In the genomic region with DNA sequence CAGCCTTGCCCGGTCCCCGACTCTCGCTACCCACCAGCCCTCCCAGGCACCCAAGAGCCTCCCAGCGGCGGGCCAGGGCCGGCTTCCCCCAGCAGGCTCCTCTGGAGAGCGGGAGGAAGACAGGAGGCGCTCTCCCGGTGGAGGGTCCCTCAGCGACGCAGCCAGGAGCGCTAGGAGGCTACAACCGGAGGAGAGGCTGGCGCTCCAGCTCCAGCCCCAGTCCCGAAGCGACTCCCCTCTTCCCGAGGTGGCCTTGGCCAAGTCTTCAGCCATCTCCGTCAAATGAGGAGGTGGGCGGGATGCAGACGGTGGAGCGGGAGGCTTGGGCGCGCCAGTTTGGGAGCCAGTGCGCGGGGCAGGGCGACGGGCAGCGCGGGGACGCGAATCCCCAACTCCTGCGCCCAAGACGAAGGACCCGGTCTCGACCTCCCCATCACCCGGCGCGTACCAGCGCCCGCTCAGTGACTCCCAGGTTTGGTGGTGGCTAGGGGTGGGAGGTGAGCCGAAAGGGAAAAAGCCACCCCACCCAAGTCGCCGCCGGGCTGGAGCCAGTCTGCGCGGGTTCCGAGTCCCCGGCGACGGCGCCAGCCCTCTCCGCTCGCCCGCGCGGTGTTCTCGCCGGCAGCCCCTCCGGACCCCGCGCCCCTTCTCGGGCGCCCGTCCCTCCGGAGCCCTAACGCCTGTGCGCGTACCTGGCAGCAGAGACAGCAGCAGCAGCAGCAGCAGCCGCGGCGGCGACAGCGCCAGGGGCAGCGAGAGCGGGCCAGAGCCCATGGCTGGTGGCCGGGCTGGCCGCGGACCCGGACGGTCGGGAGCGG, we compare ENCODE assay signal across 9 cellular contexts. TPM values are rescaled to one million over a fixed set of nuclear protein-coding genes. Genes with fewer than 3 reads are reported as not detected.
DNase-seq lines count a peak whose midpoint lies in the region; ATAC-seq and FAIRE-seq lines count a peak whose summit lies in the region.
"Had no signal": no experiment of that assay in that cellular context is flagged by ENCODE, and none has a peak within 500 bp of the region (broad histone marks: within the 10 kb centered on the region; RNA-seq: fewer than 3 reads in every experiment).

No MANE protein-coding gene starts in this region.

- H3K27me3 Mint-ChIP-seq in activated CD8-positive, alpha-beta T cell treated with anti-CD3 and anti-CD28 coated beads, Interleukin-2, amount 10 ng/mL, durations not matched to agents 7 days and 5 days (ENCODE audit: low read depth) = peaks cover 43% of the 10 kb centered on the region

- no peaks in the 10 kb centered on the region for H3K9me3 Mint-ChIP-seq in activated CD8-positive, alpha-beta T cell treated with anti-CD3 and anti-CD28 coated beads, Interleukin-2, amount 10 ng/mL, durations not matched to agents 7 days and 5 days (ENCODE audit: insufficient read depth)

- H3K9ac ChIP-seq in iPS-15b (ENCODE audit: low read depth, low read length) = no peak overlapping the region

- POLR2A ChIA-PET in activated CD8-positive, alpha-beta T cell treated with anti-CD3 and anti-CD28 coated beads, Interleukin-2, amount 10 ng/mL, durations not matched to agents 7 days and 5 days (lab: Charles Lee) = no interaction called here

- H3K9me3 ChIP-seq in iPS-15b (ENCODE audit: control insufficient read depth, insufficient read depth, low read length) (no peaks in the 10 kb centered on the region), small intestine (ENCODE audit: control insufficient read depth, low read depth) (no peaks in the 10 kb centered on the region)

- DNase-seq in NCI-H345 (lab: John Stamatoyannopoulos, UW) (peak; percentile 35), NCI-H345 treated with DMSO at 0.1 percent for 48 hours (lab: John Stamatoyannopoulos, UW; ENCODE audit: unreplicated experiment) (no peak), small intestine (no peak)
- no peak for DNase-seq in activated CD8-positive, alpha-beta T cell treated with anti-CD3 and anti-CD28 coated beads, Interleukin-2, amount 10 ng/mL, durations not matched to agents 7 days and 5 days
- peak; percentile 10 for DNase-seq in stimulated activated naive CD8-positive, alpha-beta T cell treated with anti-CD3 and anti-CD28 coated beads, Interleukin-15, Interleukin-2, amounts not matched to agents 100 U/mL and 50 U/mL, for 24 hours

- CTCF ChIA-PET in activated CD8-positive, alpha-beta T cell treated with anti-CD3 and anti-CD28 coated beads, Interleukin-2, amount 10 ng/mL, durations not matched to agents 7 days and 5 days (lab: Charles Lee) = interaction anchor here (4.7 kb wide), 1 partner anchor 88 kb away, joined by 46 read pairs; no protein-coding TSS in a partner anchor

- ATAC-seq in activated CD8-positive, alpha-beta T cell treated with anti-CD3 and anti-CD28 coated beads, Interleukin-2, amount 10 ng/mL, durations not matched to agents 7 days and 5 days = peak; percentile 32
- ATAC-seq in stimulated activated naive CD8-positive, alpha-beta T cell treated with anti-CD3 and anti-CD28 coated beads, Interleukin-15, Interleukin-2, amounts not matched to agents 100 U/mL and 50 U/mL, for 24 hours = no peak
- ATAC-seq in GM21723 (IDR thresholded peaks at IDR 0.05; ENCODE audit: unreplicated experiment) (no peak), GM21423 (IDR thresholded peaks at IDR 0.05; ENCODE audit: unreplicated experiment) (no peak)

- FAIRE-seq in small intestine (lab: Jason Lieb, UNC) = no peak
- FAIRE-seq: colon had no signal

- H3K4me3 Mint-ChIP-seq in activated CD8-positive, alpha-beta T cell treated with anti-CD3 and anti-CD28 coated beads, Interleukin-2, amount 10 ng/mL, durations not matched to agents 7 days and 5 days = no peak overlapping the region

- H3K4me3 ChIP-seq in iPS-15b (ENCODE audit: low read depth, low read length) (peak overlapping the region; percentile 53), small intestine (ENCODE audit: low read depth in 1 of 2, low read length in 2 of 2) (peak overlapping the region in 1 of 2 donors; percentile 14)

- H3K27ac ChIP-seq in small intestine (ENCODE audit: low read depth in 1 of 2, low read length in 1 of 2) = no peak overlapping the region

- no peak overlapping the region for H3K27ac Mint-ChIP-seq in activated CD8-positive, alpha-beta T cell treated with anti-CD3 and anti-CD28 coated beads, Interleukin-2, amount 10 ng/mL, durations not matched to agents 7 days and 5 days

- no peaks in the 10 kb centered on the region for H3K36me3 ChIP-seq in iPS-15b (ENCODE audit: control insufficient read depth, insufficient read depth, low read length)
- H3K36me3 ChIP-seq in small intestine (ENCODE audit: control insufficient read depth in 2 of 2, insufficient read depth in 2 of 2, low read length in 2 of 2) = no peaks in the 10 kb centered on the region

- 1 to 4% (median 2%) methylated on average over 59 to 82 of the region's 82 CpGs for WGBS in small intestine, 3 donors

- H3K27me3 ChIP-seq in iPS-15b (ENCODE audit: control insufficient read depth, insufficient read depth, low read length) (peaks cover 38% of the 10 kb centered on the region), small intestine (ENCODE audit: control insufficient read depth in 2 of 2, insufficient read depth in 2 of 2, low read length in 2 of 2) (peaks cover 14 to 20% of the 10 kb centered on the region in 2 donors)

- H3K4me1 ChIP-seq in iPS-15b (ENCODE audit: control insufficient read depth, insufficient read depth, low read length) (peaks cover 2% of the 10 kb centered on the region), small intestine (ENCODE audit: control insufficient read depth in 2 of 2, insufficient read depth in 1 of 2, low read depth in 1 of 2, low read length in 1 of 2) (no peaks in the 10 kb centered on the region)

- H3K4me1 Mint-ChIP-seq in activated CD8-positive, alpha-beta T cell treated with anti-CD3 and anti-CD28 coated beads, Interleukin-2, amount 10 ng/mL, durations not matched to agents 7 days and 5 days (ENCODE audit: low read depth) = peaks cover 22% of the 10 kb centered on the region

- H3K36me3 Mint-ChIP-seq in activated CD8-positive, alpha-beta T cell treated with anti-CD3 and anti-CD28 coated beads, Interleukin-2, amount 10 ng/mL, durations not matched to agents 7 days and 5 days (ENCODE audit: low read depth) = no peaks in the 10 kb centered on the region

RNA-seq across cellular contexts. Expression of a gene that starts 0.6 kb away (rescaled TPM):
- total RNA-seq in activated CD8-positive, alpha-beta T cell treated with anti-CD3 and anti-CD28 coated beads, Interleukin-2, amount 10 ng/mL, durations not matched to agents 7 days and 5 days = not detected
- 1 to 10 TPM in 1 of 3 donors, not detected in 2; 7.3 TPM for polyA plus RNA-seq in small intestine

RNA-seq across cellular contexts. Expression of a gene that starts 20.8 kb away (rescaled TPM):
- total RNA-seq in activated CD8-positive, alpha-beta T cell treated with anti-CD3 and anti-CD28 coated beads, Interleukin-2, amount 10 ng/mL, durations not matched to agents 7 days and 5 days = not detected
- polyA plus RNA-seq in small intestine = 1 to 10 TPM in 1 of 3 donors, not detected in 2; 1.4 TPM

RNA-seq across cellular contexts. Expression of a gene that starts 54.9 kb away (rescaled TPM):
- 1 to 10 TPM; 2.1 to 2.7 TPM for total RNA-seq in activated CD8-positive, alpha-beta T cell treated with anti-CD3 and anti-CD28 coated beads, Interleukin-2, amount 10 ng/mL, durations not matched to agents 7 days and 5 days
- 1 to 10 TPM in 1 of 3 donors, under 1 TPM in 2; 0.67 to 9.8 (median 0.81) TPM for polyA plus RNA-seq in small intestine

Comparison
In these comparisons a context has a peak if more than half of its experiments do, and no peak if none do; other contexts are left out.
1. DNase-seq: peak in NCI-H345 (single experiment) and stimulated activated naive CD8-positive, alpha-beta T cell treated with anti-CD3 and anti-CD28 coated beads, Interleukin-15, Interleukin-2, amounts not matched to agents 100 U/mL and 50 U/mL, for 24 hours (single experiment); none in NCI-H345 treated with DMSO at 0.1 percent for 48 hours (single experiment), activated CD8-positive, alpha-beta T cell treated with anti-CD3 and anti-CD28 coated beads, Interleukin-2, amount 10 ng/mL, durations not matched to agents 7 days and 5 days (single experiment) and small intestine (single experiment).